In the genomic region with DNA sequence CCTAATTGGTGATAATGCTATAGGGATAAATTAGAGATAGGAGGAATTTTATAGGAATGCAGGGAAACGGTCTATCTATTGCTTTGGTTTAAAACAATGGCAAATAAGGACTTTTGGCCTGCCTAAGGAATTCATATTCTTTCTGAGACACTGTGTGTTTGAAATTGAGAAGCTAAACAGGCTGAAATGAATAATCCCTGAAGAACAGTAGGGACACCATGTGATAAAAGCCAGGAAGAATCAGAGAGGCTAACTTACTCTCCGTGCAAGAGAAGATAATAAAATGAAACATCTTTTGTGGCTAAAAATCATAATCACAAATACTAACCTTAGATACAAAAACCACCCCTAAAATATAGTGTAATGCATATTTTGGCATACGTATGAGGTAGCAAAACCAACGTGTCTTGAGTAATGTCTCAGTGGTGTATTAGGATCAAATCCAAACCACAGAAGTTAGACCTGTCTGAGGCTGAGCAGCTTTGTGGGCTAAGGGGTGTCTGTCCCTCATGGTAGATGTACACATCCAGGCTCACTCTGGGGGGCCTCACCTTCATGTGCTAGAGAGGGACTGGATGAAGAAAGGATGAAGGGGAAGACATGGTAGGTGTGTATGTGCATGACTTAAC, we compare ENCODE assay signal across 24 cellular contexts.
DNase-seq lines count a peak whose midpoint lies in the region; TF ChIP-seq lines count a peak whose summit lies in the region.
"Had no signal": no experiment of that assay in that cellular context is flagged by ENCODE, and none has a peak within 500 bp of the region (broad histone marks: within the 10 kb centered on the region; RNA-seq: fewer than 3 reads in every experiment).

No MANE protein-coding gene starts in this region.

- POLR2A ChIA-PET in AG04450 (lab: Yijun Ruan, JAX) = no interaction called here

- no peaks in the 10 kb centered on the region for H3K9me3 Mint-ChIP-seq in nephron
- peaks cover 0 to 2% (median 0%) of the 10 kb centered on the region in 6 donors for H3K9me3 Mint-ChIP-seq in immature natural killer cell
- H3K9me3 Mint-ChIP-seq: activated naive CD8-positive, alpha-beta T cell treated with anti-CD3 and anti-CD28 coated beads, Interleukin-2, amount 10 ng/mL, durations not matched to agents 7 days and 5 days; CD8-positive, alpha-beta T cell; memory B cell had no signal

- H3K27ac ChIP-seq in AG04450 (ENCODE audit: low read depth, low read length) = peak overlapping the region; percentile 42
- H3K27ac ChIP-seq: upper lobe of left lung, WERI-Rb-1 had no signal

- H3K36me3 Mint-ChIP-seq in nephron (ENCODE audit: low read depth) = peaks cover 4% of the 10 kb centered on the region
- H3K36me3 Mint-ChIP-seq in immature natural killer cell = no peaks in the 10 kb centered on the region
- H3K36me3 Mint-ChIP-seq: activated naive CD8-positive, alpha-beta T cell treated with anti-CD3 and anti-CD28 coated beads, Interleukin-2, amount 10 ng/mL, durations not matched to agents 7 days and 5 days; CD8-positive, alpha-beta T cell; memory B cell had no signal

- no peak overlapping the region for H3K4me3 Mint-ChIP-seq in nephron
- no peak overlapping the region for H3K4me3 Mint-ChIP-seq in immature natural killer cell
- H3K4me3 Mint-ChIP-seq: activated naive CD8-positive, alpha-beta T cell treated with anti-CD3 and anti-CD28 coated beads, Interleukin-2, amount 10 ng/mL, durations not matched to agents 7 days and 5 days; CD8-positive, alpha-beta T cell; memory B cell; T-helper 17 cell had no signal

- CTCF ChIA-PET in AG04450 (lab: Charles Lee) = interaction anchor here (2.0 kb wide), 1 partner anchor 189 kb away, joined by 5 read pairs; the partner anchor contains the start of gene RNF150

- no peak for TF ChIP-seq CTCF in AG04450 (IDR thresholded peaks at IDR 0.05; ENCODE audit: low read depth, low read length)
- no peak for TF ChIP-seq CTCF in choroid plexus epithelial cell (conservative IDR thresholded peaks at IDR 0.05; ENCODE audit: low read depth, low read length)
- no peak for TF ChIP-seq CTCF in nephron (IDR thresholded peaks at IDR 0.05; ENCODE audit: unreplicated experiment in 3 of 3)

- H3K4me3 ChIP-seq in AG04450 (ENCODE audit: low read depth, low read length) (no peak overlapping the region), choroid plexus epithelial cell (ENCODE audit: low read depth, low read length) (no peak overlapping the region)
- H3K4me3 ChIP-seq: esophagus squamous epithelium, upper lobe of left lung had no signal

- H3K27me3 ChIP-seq in AG04450 (ENCODE audit: control insufficient read depth, insufficient read depth, low read length) = no peaks in the 10 kb centered on the region
- H3K27me3 ChIP-seq: esophagus squamous epithelium, upper lobe of left lung had no signal

- peak overlapping the region in 2 of 3 experiments; percentile 54 to 65 for H3K27ac Mint-ChIP-seq in nephron
- H3K27ac Mint-ChIP-seq in immature natural killer cell = no peak overlapping the region
- H3K27ac Mint-ChIP-seq: activated naive CD8-positive, alpha-beta T cell treated with anti-CD3 and anti-CD28 coated beads, Interleukin-2, amount 10 ng/mL, durations not matched to agents 7 days and 5 days; CD8-positive, alpha-beta T cell; memory B cell; T-helper 17 cell had no signal

- H3K9me3 ChIP-seq in AG04450 (ENCODE audit: control insufficient read depth, insufficient read depth, low read length) = no peaks in the 10 kb centered on the region
- H3K9me3 ChIP-seq: esophagus squamous epithelium, upper lobe of left lung had no signal

- no peak for DNase-seq in AG04450 (ENCODE audit: low read depth, low spot score)
- peak; percentile 43 for DNase-seq in M059J (ENCODE audit: low read depth)
- peak; percentile 90 for DNase-seq in choroid plexus epithelial cell (ENCODE audit: low read depth)
- DNase-seq in AG08395 (ENCODE audit: low spot score) = no peak
- DNase-seq in NK-92 treated with Interleukin-12 subunit alpha and Interleukin-12 subunit beta, amount 100 ng/mL, for 24 hours (lab: John Stamatoyannopoulos, UW) = no peak
- no peak for DNase-seq in posterior vena cava (ENCODE audit: low spot score)
- DNase-seq in immature natural killer cell = no peak
- DNase-seq: ACHN; activated naive CD8-positive, alpha-beta T cell treated with anti-CD3 and anti-CD28 coated beads, Interleukin-2, amount 10 ng/mL, durations not matched to agents 7 days and 5 days; CD8-positive, alpha-beta T cell; effector CD4-positive, alpha-beta T cell; esophagus squamous epithelium; GOT3; NCI-H1092; NCI-H2107; NCI-H526; retina; SHP77 treated with DMSO at 0.1 percent for 48 hours; stimulated activated naive CD4-positive, alpha-beta T cell treated with Interleukin-2 at 50 U/mL for 16 hours; T-helper 17 cell; upper lobe of left lung; WERI-Rb-1 had no signal

- H3K27me3 Mint-ChIP-seq in nephron (ENCODE audit: low read depth) = no peaks in the 10 kb centered on the region
- H3K27me3 Mint-ChIP-seq in immature natural killer cell (ENCODE audit: low read depth in 3 of 3) = peaks cover 0 to 1% (median 0%) of the 10 kb centered on the region in 3 donors

- intact Hi-C loops in posterior vena cava (cut with DNase I) = no loop called here

- H3K4me1 Mint-ChIP-seq in nephron = peaks cover 47% of the 10 kb centered on the region
- H3K4me1 Mint-ChIP-seq in immature natural killer cell = no peaks in the 10 kb centered on the region
- H3K4me1 Mint-ChIP-seq: activated naive CD8-positive, alpha-beta T cell treated with anti-CD3 and anti-CD28 coated beads, Interleukin-2, amount 10 ng/mL, durations not matched to agents 7 days and 5 days; memory B cell; T-helper 17 cell had no signal

Comparison
In these comparisons a context has a peak if more than half of its experiments do, and no peak if none do; other contexts are left out.
1. DNase-seq: peak in M059J (single experiment) and choroid plexus epithelial cell (single experiment); none in AG04450 (single experiment), AG08395 (single experiment), NK-92 treated with Interleukin-12 subunit alpha and Interleukin-12 subunit beta, amount 100 ng/mL, for 24 hours (single experiment), posterior vena cava (single experiment) and immature natural killer cell (0 of 3).
2. H3K27ac Mint-ChIP-seq: peak in nephron (2 of 3); none in immature natural killer cell (0 of 6).